In genomic region chr17:27492470-27492869, GRCh38 we compare ENCODE assay signal across 1 cellular context.
TF ChIP-seq lines count a peak whose summit lies in the region.

No MANE protein-coding gene starts in this region.

TF ChIP-seq in GM23338, 12 proteins besides CTCF, POLR2A, EP300 and RAD21 (continued from another document):
- TF ChIP-seq ZNF462 (CRISPR knock-in tag; IDR thresholded peaks at IDR 0.05) = no peak
- TF ChIP-seq STAT1 (IDR thresholded peaks at IDR 0.05; ENCODE audit: unreplicated experiment) = no peak
- TF ChIP-seq POLR2AphosphoS5 (IDR thresholded peaks at IDR 0.05; ENCODE audit: low read depth) = no peak
- TF ChIP-seq JUNB (IDR thresholded peaks at IDR 0.05; ENCODE audit: unreplicated experiment) = no peak
- TF ChIP-seq CREB1 (CRISPR knock-in tag; IDR thresholded peaks at IDR 0.05; ENCODE audit: low read depth) = no peak
